ENCODE assay signal across 27 cellular contexts in genomic region chr1:109884242-109884891, GRCh38. TPM values are rescaled to one million over a fixed set of nuclear protein-coding genes. Genes with fewer than 3 reads are reported as not detected.
DNase-seq lines count a peak whose midpoint lies in the region; ATAC-seq and TF ChIP-seq lines count a peak whose summit lies in the region.
"Had no signal": no experiment of that assay in that cellular context is flagged by ENCODE, and none has a peak within 500 bp of the region (broad histone marks: within the 10 kb centered on the region; RNA-seq: fewer than 3 reads in every experiment).

No MANE protein-coding gene starts in this region.

- no peak overlapping the region for H2BK20ac ChIP-seq in H9 (ENCODE audit: low read depth, low read length, poor library complexity, severe bottlenecking)

- H2BK15ac ChIP-seq in H9 (ENCODE audit: low read depth, low read length) = no peak overlapping the region

- H3K14ac ChIP-seq in H9 (ENCODE audit: insufficient read depth, low read length) = no peak overlapping the region

- H3K27me3 Mint-ChIP-seq in CD4-positive, CD25-positive, alpha-beta regulatory T cell = no peaks in the 10 kb centered on the region
- H3K27me3 Mint-ChIP-seq in T-cell = no peaks in the 10 kb centered on the region
- peaks cover 1% of the 10 kb centered on the region; the same call in 1 of the 2 replicates for H3K27me3 Mint-ChIP-seq in H9 (ENCODE audit: low read depth)
- H3K27me3 Mint-ChIP-seq: activated B cell treated with CpG ODN at 0.5 μM for 24 hours; activated CD4-positive, alpha-beta memory T cell treated with anti-CD3 and anti-CD28 coated beads, Interleukin-2, amount 10 ng/mL, durations not matched to agents 7 days and 5 days had no signal

- H3K9me3 ChIP-seq in CD4-positive, CD25-positive, alpha-beta regulatory T cell (ENCODE audit: control insufficient read depth in 2 of 2, low read length in 2 of 2) = no peaks in the 10 kb centered on the region
- H3K9me3 ChIP-seq in H9 (ENCODE audit: control insufficient read depth, low read depth, low read length) = no peaks in the 10 kb centered on the region
- H3K9me3 ChIP-seq in A673 (ENCODE audit: low read depth, low read length, poor library complexity, severe bottlenecking) = no peaks in the 10 kb centered on the region
- H3K9me3 ChIP-seq: BLaER1 treated with 17β-estradiol and CSF1 and Interleukin-3, amounts not matched to agents 10 nM and 100 nM; HAP-1 had no signal

- H3K18ac ChIP-seq in H9 (ENCODE audit: insufficient read length, low read depth, low read length) = no peak overlapping the region

- no peak overlapping the region for H3K27ac ChIP-seq in CD4-positive, CD25-positive, alpha-beta regulatory T cell (ENCODE audit: insufficient read depth, low read length, poor library complexity, severe bottlenecking)
- H3K27ac ChIP-seq in angular gyrus (ENCODE audit: low read depth, low read length) (peak overlapping the region; percentile 93), H9 (ENCODE audit: insufficient read length, low read depth, low read length) (no peak overlapping the region), A673 (ENCODE audit: low read depth, low read length, poor library complexity, severe bottlenecking) (no peak overlapping the region)
- H3K27ac ChIP-seq: cardiac muscle cell had no signal

- no peak overlapping the region for H4K8ac ChIP-seq in H9 (replicated peaks; ENCODE audit: insufficient read length, low read depth, low read length)

- H3K56ac ChIP-seq in H9 (ENCODE audit: insufficient read length, low read depth, low read length) = no peak overlapping the region

- H3K27me3 ChIP-seq in CD4-positive, CD25-positive, alpha-beta regulatory T cell (ENCODE audit: control insufficient read depth, insufficient read depth, low read length) = no peaks in the 10 kb centered on the region
- H3K27me3 ChIP-seq in H9 (ENCODE audit: insufficient read depth, low read length) = no peaks in the 10 kb centered on the region
- no peaks in the 10 kb centered on the region for H3K27me3 ChIP-seq in A673 (replicated peaks; ENCODE audit: insufficient read depth, low read depth, low read length, poor library complexity)
- H3K27me3 ChIP-seq: BLaER1 treated with 17β-estradiol and CSF1 and Interleukin-3, amounts not matched to agents 10 nM and 100 nM had no signal

- WGBS in H9 (ENCODE audit: extremely low coverage, insufficient read length, low lambda C conversion rate) = no CpG with 5 or more reads among the region's 8 CpGs

- H2BK120ac ChIP-seq in H9 (ENCODE audit: low read depth, low read length, poor library complexity, severe bottlenecking) = no peak overlapping the region

- no peak overlapping the region for H3K9ac ChIP-seq in H9 (ENCODE audit: extremely low read depth, insufficient read length, low read length)
- H3K9ac ChIP-seq: BLaER1 treated with 17β-estradiol and CSF1 and Interleukin-3, amounts not matched to agents 10 nM and 100 nM had no signal

- H3K79me2 ChIP-seq in H9 (ENCODE audit: insufficient read depth, low read length) = no peaks in the 10 kb centered on the region

- H4K5ac ChIP-seq in H9 (ENCODE audit: insufficient read length, low read depth, low read length) = no peak overlapping the region

- no peak overlapping the region for H4K91ac ChIP-seq in H9 (ENCODE audit: insufficient read length, low read depth, low read length)

- no peak for ATAC-seq in CD4-positive, CD25-positive, alpha-beta regulatory T cell (ENCODE audit: low read depth in 2 of 2)
- ATAC-seq in Right ventricle myocardium superior (ENCODE audit: poor library complexity) = peak; percentile 28
- ATAC-seq in sciatic nerve = peak; percentile 53
- ATAC-seq in T-cell (replicated peaks in 1 of 4) = no peak
- ATAC-seq: left colon had no signal

- intact Hi-C loops in Right ventricle myocardium superior (cut with DNase I) (no loop called here), sciatic nerve (cut with DNase I) (no loop called here), A673 (cut with micrococcal nuclease; ENCODE audit: unreplicated experiment) (no loop called here)

- H3K4me3 Mint-ChIP-seq in CD4-positive, CD25-positive, alpha-beta regulatory T cell = no peak overlapping the region
- H3K4me3 Mint-ChIP-seq in T-cell (no peak overlapping the region), H9 (no peak overlapping the region)
- H3K4me3 Mint-ChIP-seq: activated B cell treated with CpG ODN at 0.5 μM for 24 hours; activated CD4-positive, alpha-beta memory T cell treated with anti-CD3 and anti-CD28 coated beads, Interleukin-2, amount 10 ng/mL, durations not matched to agents 7 days and 5 days had no signal

- DNase-seq in CD4-positive, CD25-positive, alpha-beta regulatory T cell = no peak
- no peak for DNase-seq in Right ventricle myocardium superior
- DNase-seq in sciatic nerve (ENCODE audit: low spot score) = peak; percentile 48
- DNase-seq in T-cell = no peak
- no peak for DNase-seq in H9
- DNase-seq in kidney tubule cell (ENCODE audit: low spot score) = no peak
- DNase-seq in A673 (ENCODE audit: low spot score) = no peak
- DNase-seq: ACHN; activated B cell treated with CpG ODN at 0.5 μM for 24 hours; activated CD4-positive, alpha-beta memory T cell treated with anti-CD3 and anti-CD28 coated beads, Interleukin-2, amount 10 ng/mL, durations not matched to agents 7 days and 5 days; activated gamma-delta T cell; Calu3; DND-41; IMR-90; left colon; mesenchymal stem cell; NCI-H1105; NCI-H2029; NCI-H2227 treated with DMSO at 0.1 percent for 48 hours; NCI-H69; small intestine; stimulated activated CD4-positive, alpha-beta T cell treated with anti-CD3 and anti-CD28 coated beads, Interleukin-1b, Interleukin-23, amount 100 ng/mL, for 48 hours; T1000 had no signal

- no peaks in the 10 kb centered on the region for H3K79me1 ChIP-seq in H9 (ENCODE audit: insufficient read depth, low read depth, low read length, poor library complexity, severe bottlenecking)

- no TSS peak for BruUV-seq in A673 (replicated peaks; lab: Mats Ljungman, UMichigan)

- no peak overlapping the region for H3K4me2 ChIP-seq in H9 (ENCODE audit: insufficient read depth, insufficient read length, low read length)

- H3K36me3 ChIP-seq in CD4-positive, CD25-positive, alpha-beta regulatory T cell (ENCODE audit: control insufficient read depth, insufficient read depth, low read length) = no peaks in the 10 kb centered on the region
- no peaks in the 10 kb centered on the region for H3K36me3 ChIP-seq in A673 (ENCODE audit: insufficient read depth, low read length, poor library complexity, severe bottlenecking)
- H3K36me3 ChIP-seq: BLaER1 treated with 17β-estradiol and CSF1 and Interleukin-3, amounts not matched to agents 10 nM and 100 nM; cardiac muscle cell; HAP-1 had no signal

- POLR2A ChIA-PET in T-cell (lab: Charles Lee) = interaction anchor here in 1 of 2 donors (0.5 to 0.6 kb wide), 2 partner anchors 14 to 123 kb away, joined by 3 to 4 read pairs; no protein-coding TSS in a partner anchor
- POLR2A ChIA-PET in A673 (lab: Charles Lee; ENCODE audit: low non-redundant PET) = interaction anchor here (0.7 kb wide), 2 partner anchors 33 to 324 kb away, joined by 3 to 4 read pairs; no protein-coding TSS in a partner anchor

- peaks cover 0 to 8% (median 4%) of the 10 kb centered on the region in 4 donors for H3K4me1 Mint-ChIP-seq in CD4-positive, CD25-positive, alpha-beta regulatory T cell
- H3K4me1 Mint-ChIP-seq in T-cell (no peaks in the 10 kb centered on the region), H9 (peaks cover 31 to 38% of the 10 kb centered on the region in 2 experiments)

- H3K4ac ChIP-seq in H9 (ENCODE audit: low read depth, low read length) = no peak overlapping the region

- H3K36me3 Mint-ChIP-seq in CD4-positive, CD25-positive, alpha-beta regulatory T cell = no peaks in the 10 kb centered on the region
- H3K36me3 Mint-ChIP-seq in T-cell (no peaks in the 10 kb centered on the region), H9 (ENCODE audit: insufficient read depth in 1 of 3, low read depth in 3 of 3) (peaks cover 0 to 5% (median 0%) of the 10 kb centered on the region in 3 experiments; a peak in 1 of 7 replicates)

- no peak overlapping the region for H2AFZ ChIP-seq in H9 (ENCODE audit: low read length)

- TF ChIP-seq CTCF in H9 (conservative IDR thresholded peaks at IDR 0.05) = no peak
- TF ChIP-seq CTCF in A673 (conservative IDR thresholded peaks at IDR 0.05; ENCODE audit: low read depth, low read length) = no peak

- no peak overlapping the region for H3T11ph ChIP-seq in H9 (ENCODE audit: low read length)

- no peak overlapping the region for H3K4me3 ChIP-seq in CD4-positive, CD25-positive, alpha-beta regulatory T cell (ENCODE audit: low read depth, low read length)
- H3K4me3 ChIP-seq in A673 (ENCODE audit: low read depth, low read length, poor library complexity, severe bottlenecking) = no peak overlapping the region
- H3K4me3 ChIP-seq: BLaER1 treated with 17β-estradiol and CSF1 and Interleukin-3, amounts not matched to agents 10 nM and 100 nM; cardiac muscle cell; HAP-1 had no signal

- peaks cover 2% of the 10 kb centered on the region for H3K4me1 ChIP-seq in CD4-positive, CD25-positive, alpha-beta regulatory T cell (ENCODE audit: control insufficient read depth, insufficient read depth, low read length, poor library complexity, severe bottlenecking)
- no peaks in the 10 kb centered on the region for H3K4me1 ChIP-seq in H9 (ENCODE audit: insufficient read depth, low read length)
- H3K4me1 ChIP-seq in A673 (ENCODE audit: insufficient read depth, low read length, poor library complexity, severe bottlenecking) = no peaks in the 10 kb centered on the region
- H3K4me1 ChIP-seq: HAP-1 had no signal

- H3K23ac ChIP-seq in H9 (ENCODE audit: insufficient read length, low read depth, low read length) = no peak overlapping the region

- CTCF ChIA-PET in T-cell (lab: Charles Lee) (no interaction called here), A673 (lab: Charles Lee) (no interaction called here)

- no peak overlapping the region for H2BK5ac ChIP-seq in H9 (ENCODE audit: insufficient read length, low read length)

- peaks cover 0 to 2% (median 0%) of the 10 kb centered on the region in 7 donors for H3K9me3 Mint-ChIP-seq in CD4-positive, CD25-positive, alpha-beta regulatory T cell
- H3K9me3 Mint-ChIP-seq in T-cell (no peaks in the 10 kb centered on the region), H9 (no peaks in the 10 kb centered on the region)
- H3K9me3 Mint-ChIP-seq: activated B cell treated with CpG ODN at 0.5 μM for 24 hours; activated CD4-positive, alpha-beta memory T cell treated with anti-CD3 and anti-CD28 coated beads, Interleukin-2, amount 10 ng/mL, durations not matched to agents 7 days and 5 days had no signal

- H4K20me1 ChIP-seq in H9 (ENCODE audit: control insufficient read depth, insufficient read depth, insufficient read length) = no peaks in the 10 kb centered on the region
- H4K20me1 ChIP-seq: BLaER1 treated with 17β-estradiol and CSF1 and Interleukin-3, amounts not matched to agents 10 nM and 100 nM had no signal

- H3K23me2 ChIP-seq in H9 (ENCODE audit: insufficient read length, low read depth, low read length, poor library complexity, severe bottlenecking) = no peaks in the 10 kb centered on the region

- H2BK12ac ChIP-seq in H9 (ENCODE audit: insufficient read length, low read depth, low read length) = no peak overlapping the region

- no peak overlapping the region for H2AK5ac ChIP-seq in H9 (ENCODE audit: insufficient read length, low read length)

- H3K27ac Mint-ChIP-seq in CD4-positive, CD25-positive, alpha-beta regulatory T cell = peak overlapping the region in 2 of 3 donors; percentile 54 to 81
- H3K27ac Mint-ChIP-seq in T-cell (no peak overlapping the region), H9 (no peak overlapping the region; a peak in 1 of 7 replicates)
- H3K27ac Mint-ChIP-seq: activated B cell treated with CpG ODN at 0.5 μM for 24 hours; activated CD4-positive, alpha-beta memory T cell treated with anti-CD3 and anti-CD28 coated beads, Interleukin-2, amount 10 ng/mL, durations not matched to agents 7 days and 5 days had no signal

RNA-seq across cellular contexts. Expression of gene CSF1, which starts 26.3 kb away (rescaled TPM):
- total RNA-seq in CD4-positive, CD25-positive, alpha-beta regulatory T cell = 28.4 TPM
- polyA plus RNA-seq in CD4-positive, CD25-positive, alpha-beta regulatory T cell = 10 to 100 TPM; 12.2 to 21.1 (median 16.1) TPM
- total RNA-seq in Right ventricle myocardium superior (16.0 TPM), sciatic nerve (61.2 TPM), T-cell (1 to 10 TPM; 4.8 to 9.5 (median 8.3) TPM), H9 (2021) (2.3 and 3.2 TPM in 2 replicates), A673 (2021) (4.9 and 7.2 TPM in 2 replicates)

Comparison
In these comparisons a context has a peak if more than half of its experiments do, and no peak if none do; other contexts are left out.
1. ATAC-seq: peak in Right ventricle myocardium superior (single experiment) and sciatic nerve (single experiment); none in CD4-positive, CD25-positive, alpha-beta regulatory T cell (0 of 2) and T-cell (0 of 4).
2. H3K27ac Mint-ChIP-seq: peak in CD4-positive, CD25-positive, alpha-beta regulatory T cell (2 of 3); none in T-cell (0 of 2) and H9 (0 of 3).